Comparison of ENCODE assay signal across 22 cellular contexts in genomic region chr16:8855972-8856371, GRCh38. TPM values are rescaled to one million over a fixed set of nuclear protein-coding genes. Genes with fewer than 3 reads are reported as not detected.
DNase-seq lines count a peak whose midpoint lies in the region; ATAC-seq, FAIRE-seq and TF ChIP-seq lines count a peak whose summit lies in the region.
"Had no signal": no experiment of that assay in that cellular context is flagged by ENCODE, and none has a peak within 500 bp of the region (broad histone marks: within the 10 kb centered on the region; RNA-seq: fewer than 3 reads in every experiment).

No MANE protein-coding gene starts in this region.

- no peak for TF ChIP-seq CTCF in kidney (IDR thresholded peaks at IDR 0.05; ENCODE audit: borderline replicate concordance, extremely low read depth, insufficient read depth)

- H3K36me3 Mint-ChIP-seq in T-helper 17 cell (ENCODE audit: low read depth) = peaks cover 5% of the 10 kb centered on the region

- H3K27ac Mint-ChIP-seq in stimulated activated naive CD8-positive, alpha-beta T cell treated with anti-CD3 and anti-CD28 coated beads, Interleukin-15, amount 100 ng/mL, for 72 hours = peak overlapping the region in 1 of 2 donors; percentile 52
- H3K27ac Mint-ChIP-seq in T-helper 17 cell = peak overlapping the region; percentile 67

- no peak for DNase-seq in stimulated activated naive CD8-positive, alpha-beta T cell treated with anti-CD3 and anti-CD28 coated beads, Interleukin-15, amount 100 ng/mL, for 72 hours
- DNase-seq in stimulated activated naive CD8-positive, alpha-beta T cell treated with anti-CD3 and anti-CD28 coated beads, Interleukin-15, Interleukin-2, amounts not matched to agents 100 U/mL and 50 U/mL, for 24 hours = no peak
- DNase-seq in T-helper 17 cell (no peak), kidney (peak; percentile 32), NCI-H2196 (lab: John Stamatoyannopoulos, UW; ENCODE audit: unreplicated experiment) (no peak), small intestine (no peak)
- no peak for DNase-seq in activated CD8-positive, alpha-beta memory T cell treated with anti-CD3 and anti-CD28 coated beads, Interleukin-2, amount 50 U/mL, for 4 hours
- DNase-seq: activated CD4-positive, alpha-beta T cell treated with anti-CD3 and anti-CD28 coated beads, Interleukin-2, amount 50 U/mL, for 4 hours; foreskin melanocyte; NCI-H1105 treated with DMSO at 0.1 percent for 48 hours; NCI-H2107; NCI-H524; nucleus accumbens; stimulated activated CD4-positive, alpha-beta T cell treated with anti-CD3 and anti-CD28 coated beads, Interleukin-15, amount 100 ng/mL, for 24 hours; T-cell; thyroid gland had no signal

- no peaks in the 10 kb centered on the region for H3K9me3 Mint-ChIP-seq in stimulated activated naive CD8-positive, alpha-beta T cell treated with anti-CD3 and anti-CD28 coated beads, Interleukin-15, amount 100 ng/mL, for 72 hours
- H3K9me3 Mint-ChIP-seq: T-cell had no signal

- H3K4me1 ChIP-seq in kidney (ENCODE audit: control insufficient read depth in 1 of 2, insufficient read depth in 1 of 2, low read depth in 1 of 2, low read length in 2 of 2) (peaks cover 9 to 11% of the 10 kb centered on the region in 2 donors), small intestine (ENCODE audit: control insufficient read depth in 2 of 2, insufficient read depth in 1 of 2, low read depth in 1 of 2, low read length in 1 of 2) (no peaks in the 10 kb centered on the region)
- H3K4me1 ChIP-seq: thyroid gland had no signal

- no peak overlapping the region for H3K4me3 Mint-ChIP-seq in stimulated activated naive CD8-positive, alpha-beta T cell treated with anti-CD3 and anti-CD28 coated beads, Interleukin-15, amount 100 ng/mL, for 72 hours
- H3K4me3 Mint-ChIP-seq in T-helper 17 cell = no peak overlapping the region

- WGBS in small intestine, 3 donors = 53 to 72% (median 65%) methylated on average over 5 of the region's 5 CpGs

- peaks cover 47% of the 10 kb centered on the region for H3K4me1 Mint-ChIP-seq in stimulated activated naive CD8-positive, alpha-beta T cell treated with anti-CD3 and anti-CD28 coated beads, Interleukin-15, amount 100 ng/mL, for 72 hours
- peaks cover 22% of the 10 kb centered on the region for H3K4me1 Mint-ChIP-seq in T-helper 17 cell

- no peaks in the 10 kb centered on the region for H3K27me3 ChIP-seq in small intestine (ENCODE audit: control insufficient read depth in 2 of 2, insufficient read depth in 2 of 2, low read length in 2 of 2)
- H3K27me3 ChIP-seq: thyroid gland had no signal

- peak overlapping the region in 1 of 2 donors; percentile 30 for H3K27ac ChIP-seq in kidney (ENCODE audit: low read depth in 2 of 2, low read length in 2 of 2)
- no peak overlapping the region for H3K27ac ChIP-seq in small intestine (ENCODE audit: low read depth in 1 of 2, low read length in 1 of 2)
- H3K27ac ChIP-seq: thyroid gland had no signal

- H3K27me3 Mint-ChIP-seq in stimulated activated naive CD8-positive, alpha-beta T cell treated with anti-CD3 and anti-CD28 coated beads, Interleukin-15, amount 100 ng/mL, for 72 hours = no peaks in the 10 kb centered on the region
- H3K27me3 Mint-ChIP-seq in T-helper 17 cell = no peaks in the 10 kb centered on the region
- H3K27me3 Mint-ChIP-seq: T-cell had no signal

- H3K36me3 ChIP-seq in kidney (ENCODE audit: control insufficient read depth in 1 of 2, insufficient read depth in 2 of 2, low read length in 2 of 2) (peaks cover 10 to 11% of the 10 kb centered on the region in 2 donors), small intestine (ENCODE audit: control insufficient read depth in 2 of 2, insufficient read depth in 2 of 2, low read length in 2 of 2) (peaks cover 12 to 16% of the 10 kb centered on the region in 2 donors)

- H3K4me3 ChIP-seq in kidney (ENCODE audit: low read length in 2 of 2) (no peak overlapping the region), small intestine (ENCODE audit: low read depth in 1 of 2, low read length in 2 of 2) (no peak overlapping the region)
- H3K4me3 ChIP-seq: thyroid gland had no signal

- H3K9me3 ChIP-seq in T-helper 17 cell (ENCODE audit: control insufficient read depth, low read length, poor library complexity, severe bottlenecking) (no peaks in the 10 kb centered on the region), kidney (ENCODE audit: control insufficient read depth in 1 of 2, low read length in 2 of 2) (no peaks in the 10 kb centered on the region), small intestine (ENCODE audit: control insufficient read depth, low read depth) (no peaks in the 10 kb centered on the region)
- H3K9me3 ChIP-seq: thyroid gland had no signal

- FAIRE-seq in kidney (lab: Jason Lieb, UNC) = no peak
- FAIRE-seq in small intestine (lab: Jason Lieb, UNC) = no peak
- FAIRE-seq: D721Med, GM19239, H1 had no signal

- intact Hi-C loops in kidney (cut with DNase I) = no loop called here

- H3K9ac ChIP-seq in kidney (ENCODE audit: low read length in 2 of 2) = no peak overlapping the region

- peak; percentile 26 for ATAC-seq in stimulated activated naive CD8-positive, alpha-beta T cell treated with anti-CD3 and anti-CD28 coated beads, Interleukin-15, amount 100 ng/mL, for 72 hours
- ATAC-seq in stimulated activated naive CD8-positive, alpha-beta T cell treated with anti-CD3 and anti-CD28 coated beads, Interleukin-15, Interleukin-2, amounts not matched to agents 100 U/mL and 50 U/mL, for 24 hours = no peak
- no peak for ATAC-seq in T-helper 17 cell
- ATAC-seq in HG03135 (IDR thresholded peaks at IDR 0.05; ENCODE audit: unreplicated experiment) = no peak
- ATAC-seq: Right ventricle myocardium inferior, T-cell had no signal

RNA-seq across cellular contexts. Expression of gene CARHSP1, which starts 12.8 kb away (rescaled TPM):
- total RNA-seq in T-helper 17 cell = 10 to 100 TPM; 25.4 to 30.4 TPM
- 134 TPM for total RNA-seq in kidney
- polyA plus RNA-seq in kidney (ENCODE audit: insufficient read depth, low read depth, low replicate concordance) = 130 TPM
- polyA plus RNA-seq in small intestine = 10 to 100 TPM; 51.6 to 92.8 (median 84.8) TPM

RNA-seq across cellular contexts. Expression of gene LITAFD, which starts 26.2 kb away (rescaled TPM):
- total RNA-seq in T-helper 17 cell = under 1 TPM in 1 of 2 donors, not detected in 1; 0.75 TPM
- not detected for total RNA-seq in kidney
- polyA plus RNA-seq in kidney (ENCODE audit: insufficient read depth, low read depth, low replicate concordance) = not detected
- polyA plus RNA-seq in small intestine = not detected
- total RNA-seq: H1, mononuclear cell, Right ventricle myocardium inferior, T-cell, thyroid gland had no signal
- polyA plus RNA-seq: H1 had no signal

RNA-seq across cellular contexts. Expression of gene PMM2, which starts 58.3 kb away (rescaled TPM):
- total RNA-seq in T-helper 17 cell (10 to 100 TPM; 35.8 to 40.6 TPM), kidney (39.5 TPM)
- polyA plus RNA-seq in kidney (ENCODE audit: insufficient read depth, low read depth, low replicate concordance) (21.5 TPM), small intestine (10 to 100 TPM; 21.1 to 48.1 (median 28.9) TPM)

RNA-seq across cellular contexts. Expression of gene TMEM186, which starts 58.5 kb away (rescaled TPM):
- 1 to 10 TPM; 2.4 to 3.5 TPM for total RNA-seq in T-helper 17 cell
- 11.0 TPM for total RNA-seq in kidney
- 20.2 TPM for polyA plus RNA-seq in kidney (ENCODE audit: insufficient read depth, low read depth, low replicate concordance)
- polyA plus RNA-seq in small intestine = 10 to 100 TPM in 2 of 3 donors, 1 to 10 TPM in 1; 8.7 to 14.6 (median 11.3) TPM
